In genomic region chr5:91383027-91383955, GRCh38 we compare ENCODE assay signal across 1 cellular context.
TF ChIP-seq lines count a peak whose summit lies in the region.

TSS of gene ARRDC3 (minus strand) at chr5:91383317. CDS start at chr5:91383092, 225 bp downstream.

TF ChIP-seq in HepG2, 621 proteins besides CTCF, POLR2A, EP300 and RAD21 (continued from another document and continues in another):
- TF ChIP-seq, protein P1, sequence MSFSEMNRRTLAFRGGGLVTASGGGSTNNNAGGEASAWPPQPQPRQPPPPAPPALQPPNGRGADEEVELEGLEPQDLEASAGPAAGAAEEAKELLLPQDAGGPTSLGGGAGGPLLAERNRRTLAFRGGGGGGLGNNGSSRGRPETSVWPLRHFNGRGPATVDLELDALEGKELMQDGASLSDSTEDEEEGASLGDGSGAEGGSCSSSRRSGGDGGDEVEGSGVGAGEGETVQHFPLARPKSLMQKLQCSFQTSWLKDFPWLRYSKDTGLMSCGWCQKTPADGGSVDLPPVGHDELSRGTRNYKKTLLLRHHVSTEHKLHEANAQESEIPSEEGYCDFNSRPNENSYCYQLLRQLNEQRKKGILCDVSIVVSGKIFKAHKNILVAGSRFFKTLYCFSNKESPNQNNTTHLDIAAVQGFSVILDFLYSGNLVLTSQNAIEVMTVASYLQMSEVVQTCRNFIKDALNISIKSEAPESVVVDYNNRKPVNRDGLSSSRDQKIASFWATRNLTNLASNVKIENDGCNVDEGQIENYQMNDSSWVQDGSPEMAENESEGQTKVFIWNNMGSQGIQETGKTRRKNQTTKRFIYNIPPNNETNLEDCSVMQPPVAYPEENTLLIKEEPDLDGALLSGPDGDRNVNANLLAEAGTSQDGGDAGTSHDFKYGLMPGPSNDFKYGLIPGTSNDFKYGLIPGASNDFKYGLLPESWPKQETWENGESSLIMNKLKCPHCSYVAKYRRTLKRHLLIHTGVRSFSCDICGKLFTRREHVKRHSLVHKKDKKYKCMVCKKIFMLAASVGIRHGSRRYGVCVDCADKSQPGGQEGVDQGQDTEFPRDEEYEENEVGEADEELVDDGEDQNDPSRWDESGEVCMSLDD (CRISPR knock-in tag; IDR thresholded peaks at IDR 0.05; ENCODE audit: borderline replicate concordance), result no peak
- TF ChIP-seq NR1H2 (CRISPR knock-in tag; IDR thresholded peaks at IDR 0.05; ENCODE audit: borderline replicate concordance, low read depth) (no peak), ZEB1 (IDR thresholded peaks at IDR 0.05; ENCODE audit: insufficient replicate concordance, low read depth) (no peak), MXI1 (IDR thresholded peaks at IDR 0.05; ENCODE audit: borderline replicate concordance, low read depth, low read length) (peak; percentile 56; the same call in 1 of the 3 replicates), ZNF224 (CRISPR knock-in tag; IDR thresholded peaks at IDR 0.05) (no peak), KAT2B (IDR thresholded peaks at IDR 0.05; ENCODE audit: borderline replicate concordance, low read depth, low read length) (no peak), PITX1 (CRISPR knock-in tag; IDR thresholded peaks at IDR 0.05) (peak; percentile 35; the same call in 1 of the 2 replicates), ZBTB20 (CRISPR knock-in tag; IDR thresholded peaks at IDR 0.05; ENCODE audit: borderline replicate concordance, low read depth) (no peak), CHD2 (IDR thresholded peaks at IDR 0.05; ENCODE audit: low read depth, low read length) (no peak; the same call in 1 of the 2 replicates), PCBP2 (optimal IDR thresholded peaks at IDR 0.05; ENCODE audit: low read depth, low read length, poor library complexity, severe bottlenecking) (peak; percentile 16), KDM5B (CRISPR knock-in tag; IDR thresholded peaks at IDR 0.05; ENCODE audit: borderline replicate concordance) (no peak), MTERF4 (CRISPR knock-in tag; IDR thresholded peaks at IDR 0.05) (no peak), SPEN (CRISPR knock-in tag; IDR thresholded peaks at IDR 0.05; ENCODE audit: low read depth) (peak; percentile 65; the same call in 1 of the 2 replicates), ZNF230 (CRISPR knock-in tag; IDR thresholded peaks at IDR 0.05) (0 out of 2 replicates have a peak, but pooled peaks have one; percentile 54), XRCC5 (optimal IDR thresholded peaks at IDR 0.05; ENCODE audit: low read length) (peak; percentile 68), GABPA (IDR thresholded peaks at IDR 0.05; ENCODE audit: low read depth, low read length) (no peak), GABPA (CRISPR knock-in tag; IDR thresholded peaks at IDR 0.05; ENCODE audit: low read depth) (no peak), RBM39 (IDR thresholded peaks at IDR 0.05; ENCODE audit: low read depth, low read length, poor library complexity, severe bottlenecking) (peak; percentile 52), ATF7-NPFF (CRISPR knock-in tag; IDR thresholded peaks at IDR 0.05; ENCODE audit: low read depth) (0 out of 2 replicates have a peak, but pooled peaks have one; percentile 32), JUND (CRISPR knock-in tag; IDR thresholded peaks at IDR 0.05) (no peak), CEBPG (CRISPR knock-in tag; IDR thresholded peaks at IDR 0.05) (no peak; the same call in 1 of the 2 replicates), ZNF33A (CRISPR knock-in tag; IDR thresholded peaks at IDR 0.05; ENCODE audit: borderline replicate concordance) (no peak), ZNF770 (CRISPR knock-in tag; IDR thresholded peaks at IDR 0.05) (no peak), GABPB1 (CRISPR knock-in tag; IDR thresholded peaks at IDR 0.05) (peak; percentile 40; the same call in 1 of the 2 replicates), ZNF232 (CRISPR knock-in tag; IDR thresholded peaks at IDR 0.05; ENCODE audit: borderline replicate concordance) (no peak; the same call in 1 of the 2 replicates), MYPOP (CRISPR knock-in tag; IDR thresholded peaks at IDR 0.05) (no peak), YY1 (IDR thresholded peaks at IDR 0.05; ENCODE audit: insufficient read depth, insufficient replicate concordance, low read depth, low read length) (no peak), SOX6 (IDR thresholded peaks at IDR 0.05) (no peak), SOX6 (CRISPR knock-in tag; IDR thresholded peaks at IDR 0.05) (peak; percentile 57; the same call in 1 of the 2 replicates), ELF1 (CRISPR knock-in tag; IDR thresholded peaks at IDR 0.05) (no peak), GFI1 (CRISPR knock-in tag; IDR thresholded peaks at IDR 0.05; ENCODE audit: borderline replicate concordance) (no peak), FOXJ3 (CRISPR knock-in tag; IDR thresholded peaks at IDR 0.05; ENCODE audit: borderline replicate concordance) (no peak), ZNF652 (CRISPR knock-in tag; IDR thresholded peaks at IDR 0.05; ENCODE audit: borderline replicate concordance, low read depth) (no peak), ZNF441 (CRISPR knock-in tag; IDR thresholded peaks at IDR 0.05; ENCODE audit: borderline replicate concordance) (no peak), AGO1 (IDR thresholded peaks at IDR 0.05; ENCODE audit: low read depth, low read length, poor library complexity, severe bottlenecking) (no peak), ZNF709 (CRISPR knock-in tag; IDR thresholded peaks at IDR 0.05) (no peak; the same call in 1 of the 2 replicates), GATA4 (IDR thresholded peaks at IDR 0.05; ENCODE audit: borderline replicate concordance, low read depth) (peak; percentile 71; the same call in 1 of the 2 replicates), CBX1 (IDR thresholded peaks at IDR 0.05; ENCODE audit: low read depth) (no peak), ZMYM4 (CRISPR knock-in tag; IDR thresholded peaks at IDR 0.05) (peak; percentile 88), MEIS1 (CRISPR knock-in tag; IDR thresholded peaks at IDR 0.05; ENCODE audit: borderline replicate concordance) (peak; percentile 51; the same call in 1 of the 2 replicates), HMG20B (CRISPR knock-in tag; conservative IDR thresholded peaks at IDR 0.05) (no peak), MED8 (CRISPR knock-in tag; IDR thresholded peaks at IDR 0.05; ENCODE audit: insufficient replicate concordance) (peak; percentile 36), ZNF274 (CRISPR knock-in tag; IDR thresholded peaks at IDR 0.05) (no peak), ZFX (CRISPR knock-in tag; IDR thresholded peaks at IDR 0.05; ENCODE audit: low read depth) (peak; percentile 41; the same call in 1 of the 2 replicates), ZNF354B (CRISPR knock-in tag; IDR thresholded peaks at IDR 0.05) (no peak), XBP1 (CRISPR knock-in tag; IDR thresholded peaks at IDR 0.05) (no peak), KLF11 (CRISPR knock-in tag; IDR thresholded peaks at IDR 0.05) (no peak; the same call in 1 of the 2 replicates), ZNF670 (CRISPR knock-in tag; IDR thresholded peaks at IDR 0.05; ENCODE audit: borderline replicate concordance) (0 out of 2 replicates have a peak, but pooled peaks have one; percentile 42), PATZ1 (CRISPR knock-in tag; IDR thresholded peaks at IDR 0.05) (peak; percentile 72), FOXO1 (CRISPR knock-in tag; IDR thresholded peaks at IDR 0.05) (peak; percentile 65; the same call in 1 of the 2 replicates), ZNF703 (CRISPR knock-in tag; IDR thresholded peaks at IDR 0.05; ENCODE audit: borderline replicate concordance) (no peak)
- TF ChIP-seq, protein P2, sequence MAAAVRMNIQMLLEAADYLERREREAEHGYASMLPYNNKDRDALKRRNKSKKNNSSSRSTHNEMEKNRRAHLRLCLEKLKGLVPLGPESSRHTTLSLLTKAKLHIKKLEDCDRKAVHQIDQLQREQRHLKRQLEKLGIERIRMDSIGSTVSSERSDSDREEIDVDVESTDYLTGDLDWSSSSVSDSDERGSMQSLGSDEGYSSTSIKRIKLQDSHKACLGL (CRISPR knock-in tag; IDR thresholded peaks at IDR 0.05), result no peak
- TF ChIP-seq, protein P3, sequence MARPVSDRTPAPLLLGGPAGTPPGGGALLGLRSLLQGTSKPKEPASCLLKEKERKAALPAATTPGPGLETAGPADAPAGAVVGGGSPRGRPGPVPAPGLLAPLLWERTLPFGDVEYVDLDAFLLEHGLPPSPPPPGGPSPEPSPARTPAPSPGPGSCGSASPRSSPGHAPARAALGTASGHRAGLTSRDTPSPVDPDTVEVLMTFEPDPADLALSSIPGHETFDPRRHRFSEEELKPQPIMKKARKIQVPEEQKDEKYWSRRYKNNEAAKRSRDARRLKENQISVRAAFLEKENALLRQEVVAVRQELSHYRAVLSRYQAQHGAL (CRISPR knock-in tag; IDR thresholded peaks at IDR 0.05; ENCODE audit: not compliant biosample characterization), result no peak
- TF ChIP-seq, protein P4, sequence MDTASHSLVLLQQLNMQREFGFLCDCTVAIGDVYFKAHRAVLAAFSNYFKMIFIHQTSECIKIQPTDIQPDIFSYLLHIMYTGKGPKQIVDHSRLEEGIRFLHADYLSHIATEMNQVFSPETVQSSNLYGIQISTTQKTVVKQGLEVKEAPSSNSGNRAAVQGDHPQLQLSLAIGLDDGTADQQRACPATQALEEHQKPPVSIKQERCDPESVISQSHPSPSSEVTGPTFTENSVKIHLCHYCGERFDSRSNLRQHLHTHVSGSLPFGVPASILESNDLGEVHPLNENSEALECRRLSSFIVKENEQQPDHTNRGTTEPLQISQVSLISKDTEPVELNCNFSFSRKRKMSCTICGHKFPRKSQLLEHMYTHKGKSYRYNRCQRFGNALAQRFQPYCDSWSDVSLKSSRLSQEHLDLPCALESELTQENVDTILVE (CRISPR knock-in tag; IDR thresholded peaks at IDR 0.05), result peak; percentile 59; the same call in 1 of the 2 replicates
- TF ChIP-seq, protein P5, sequence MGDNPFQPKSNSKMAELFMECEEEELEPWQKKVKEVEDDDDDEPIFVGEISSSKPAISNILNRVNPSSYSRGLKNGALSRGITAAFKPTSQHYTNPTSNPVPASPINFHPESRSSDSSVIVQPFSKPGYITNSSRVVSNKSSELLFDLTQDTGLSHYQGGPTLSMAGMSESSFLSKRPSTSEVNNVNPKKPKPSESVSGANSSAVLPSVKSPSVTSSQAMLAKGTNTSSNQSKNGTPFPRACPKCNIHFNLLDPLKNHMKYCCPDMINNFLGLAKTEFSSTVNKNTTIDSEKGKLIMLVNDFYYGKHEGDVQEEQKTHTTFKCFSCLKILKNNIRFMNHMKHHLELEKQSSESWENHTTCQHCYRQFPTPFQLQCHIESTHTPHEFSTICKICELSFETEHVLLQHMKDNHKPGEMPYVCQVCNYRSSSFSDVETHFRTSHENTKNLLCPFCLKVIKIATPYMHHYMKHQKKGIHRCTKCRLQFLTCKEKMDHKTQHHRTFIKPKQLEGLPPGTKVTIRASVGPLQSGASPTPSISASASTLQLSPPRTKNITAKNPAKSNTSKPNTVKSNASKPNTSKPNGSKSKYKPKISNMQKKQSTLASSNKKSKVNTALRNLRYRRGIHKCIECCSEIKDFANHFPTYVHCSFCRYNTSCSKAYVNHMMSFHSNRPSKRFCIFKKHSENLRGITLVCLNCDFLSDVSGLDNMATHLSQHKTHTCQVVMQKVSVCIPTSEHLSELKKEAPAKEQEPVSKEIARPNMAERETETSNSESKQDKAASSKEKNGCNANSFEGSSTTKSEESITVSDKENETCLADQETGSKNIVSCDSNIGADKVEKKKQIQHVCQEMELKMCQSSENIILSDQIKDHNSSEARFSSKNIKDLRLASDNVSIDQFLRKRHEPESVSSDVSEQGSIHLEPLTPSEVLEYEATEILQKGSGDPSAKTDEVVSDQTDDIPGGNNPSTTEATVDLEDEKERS (CRISPR knock-in tag; IDR thresholded peaks at IDR 0.05), result 0 out of 2 replicates have a peak, but pooled peaks have one; percentile 41
